In genomic region chr2:12928706-12929291, GRCh38 we compare ENCODE assay signal across 12 cellular contexts.
DNase-seq lines count a peak whose midpoint lies in the region; ATAC-seq and TF ChIP-seq lines count a peak whose summit lies in the region.
"Had no signal": no experiment of that assay in that cellular context is flagged by ENCODE, and none has a peak within 500 bp of the region (broad histone marks: within the 10 kb centered on the region; RNA-seq: fewer than 3 reads in every experiment).

No MANE protein-coding gene starts in this region.

- TF ChIP-seq CTCF in heart left ventricle (IDR thresholded peaks at IDR 0.05): no peak
- no peak for TF ChIP-seq CTCF in RWPE1 (conservative IDR thresholded peaks at IDR 0.05; ENCODE audit: low read depth)
- no peak for TF ChIP-seq CTCF in fibroblast of villous mesenchyme (IDR thresholded peaks at IDR 0.05; ENCODE audit: insufficient read depth, low read depth, low read length)
- TF ChIP-seq CTCF in vagina (IDR thresholded peaks at IDR 0.05): no peak

- no peaks in the 10 kb centered on the region for H3K27me3 ChIP-seq in heart left ventricle
- H3K27me3 ChIP-seq in vagina: no peaks in the 10 kb centered on the region
- H3K27me3 ChIP-seq: thyroid gland had no signal

- peak overlapping the region in 8 of 12 donors; percentile 13 to 66 (median 28) for H3K27ac ChIP-seq in heart left ventricle
- H3K27ac ChIP-seq in RWPE1: no peak overlapping the region
- no peak overlapping the region for H3K27ac ChIP-seq in vagina
- H3K27ac ChIP-seq: thyroid gland had no signal

- H3K4me1 ChIP-seq in heart left ventricle: peaks cover 6 to 43% (median 25%) of the 10 kb centered on the region in 12 donors
- H3K4me1 ChIP-seq in vagina: peaks cover 25% of the 10 kb centered on the region
- H3K4me1 ChIP-seq: thyroid gland had no signal

- H3K36me3 ChIP-seq in heart left ventricle (no peaks in the 10 kb centered on the region), vagina (no peaks in the 10 kb centered on the region)
- H3K36me3 ChIP-seq: thyroid gland had no signal

- ATAC-seq in heart left ventricle (peak in 3 of 4 donors; percentile 35 to 62 (median 37)), Right ventricle myocardium inferior (no peak)

- no peak for TF ChIP-seq POLR2A in heart left ventricle (IDR thresholded peaks at IDR 0.05)
- TF ChIP-seq POLR2A in vagina (IDR thresholded peaks at IDR 0.05): no peak

- H3K9me3 ChIP-seq in heart left ventricle (no peaks in the 10 kb centered on the region), vagina (no peaks in the 10 kb centered on the region)
- H3K9me3 ChIP-seq: thyroid gland had no signal

- intact Hi-C loops in heart left ventricle (cut with DNase I): loop anchor here in 5 of 10 donors (2.0 to 10.0 kb wide), 8 partner anchors 104 to 1104 kb away; no protein-coding TSS in a partner anchor
- intact Hi-C loops in Right ventricle myocardium inferior (cut with DNase I): loop anchor here (2.0 kb wide), 1 partner anchor 120 kb away; no protein-coding TSS in a partner anchor
- intact Hi-C loops in vagina (cut with DNase I): no loop called here

- CTCF ChIA-PET in RWPE1 (lab: Yijun Ruan, JAX): interaction anchor here (0.5 to 3.7 kb wide), 3 partner anchors 97 to 950 kb away, joined by 3 to 31 read pairs (median 4); partner anchors contain the start of gene TRIB2

- DNase-seq in heart left ventricle (no peak), Right ventricle myocardium inferior (ENCODE audit: missing footprints) (no peak), RWPE1 (ENCODE audit: low spot score) (peak; percentile 7), fibroblast of villous mesenchyme (ENCODE audit: low read depth) (peak; percentile 53), NCI-H2196 (lab: John Stamatoyannopoulos, UW; ENCODE audit: unreplicated experiment) (no peak), middle frontal gyrus (ENCODE audit: extremely low spot score, low spot score) (no peak), vagina (ENCODE audit: extremely low spot score in 2 of 2) (no peak), foreskin melanocyte (no peak)
- DNase-seq: cortex of kidney, immature natural killer cell, NCI-H1092, thyroid gland had no signal

- H3K4me3 ChIP-seq in heart left ventricle: no peak overlapping the region
- H3K4me3 ChIP-seq in fibroblast of villous mesenchyme (ENCODE audit: low read depth, low read length): no peak overlapping the region
- H3K4me3 ChIP-seq in vagina: no peak overlapping the region
- H3K4me3 ChIP-seq: thyroid gland had no signal

- WGBS in heart left ventricle, 4 donors: 8 to 15% (median 9%) methylated on average over 3 of the region's 3 CpGs

- POLR2A ChIA-PET in RWPE1 (lab: Yijun Ruan, JAX; ENCODE audit: low non-redundant PET): no interaction called here

Comparison
In these comparisons a context has a peak if more than half of its experiments do, and no peak if none do; other contexts are left out.
1. DNase-seq: peak in RWPE1 (single experiment) and fibroblast of villous mesenchyme (single experiment); none in heart left ventricle (0 of 5), Right ventricle myocardium inferior (single experiment), NCI-H2196 (single experiment), middle frontal gyrus (single experiment), vagina (0 of 2) and foreskin melanocyte (single experiment).
2. H3K27ac ChIP-seq: peak in heart left ventricle (8 of 12); none in RWPE1 (single experiment) and vagina (single experiment).